ENCODE assay signal across 8 cellular contexts in the genomic region with DNA sequence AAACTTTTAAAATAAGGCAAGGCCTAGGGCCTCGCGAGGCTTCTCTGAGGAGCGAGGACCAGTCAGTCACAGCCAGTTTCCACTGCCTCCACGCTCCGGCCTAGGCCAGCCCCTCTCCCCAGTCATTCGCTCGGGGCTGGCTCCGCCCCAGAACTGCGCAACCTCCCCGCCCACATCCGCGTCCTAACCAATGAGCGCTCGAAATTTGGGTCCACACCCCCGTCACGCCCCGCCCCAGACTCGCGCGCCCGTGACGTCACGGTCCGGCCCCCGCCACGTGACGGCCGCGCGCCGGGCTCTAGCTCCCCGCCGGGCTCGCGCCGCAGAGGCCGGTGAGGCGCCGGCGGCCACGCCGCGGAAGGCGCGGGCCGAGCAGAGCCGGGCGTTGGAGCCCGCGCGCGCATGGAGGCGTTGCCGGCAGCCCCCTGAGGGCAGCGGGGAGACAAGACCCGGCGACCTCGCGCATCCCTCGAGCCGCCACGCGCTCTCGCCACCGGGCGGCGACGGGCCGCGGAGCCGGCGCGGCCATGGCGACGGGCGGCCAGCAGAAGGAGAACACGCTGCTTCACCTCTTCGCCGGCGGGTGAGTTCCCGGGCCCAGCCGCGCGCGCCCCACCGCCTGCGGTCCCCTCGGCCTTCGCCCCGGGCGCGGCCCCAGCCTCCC. TPM values are rescaled to one million over a fixed set of nuclear protein-coding genes. Genes with fewer than 3 reads are reported as not detected.
DNase-seq lines count a peak whose midpoint lies in the region; ATAC-seq and TF ChIP-seq lines count a peak whose summit lies in the region.

A gene with protein sequence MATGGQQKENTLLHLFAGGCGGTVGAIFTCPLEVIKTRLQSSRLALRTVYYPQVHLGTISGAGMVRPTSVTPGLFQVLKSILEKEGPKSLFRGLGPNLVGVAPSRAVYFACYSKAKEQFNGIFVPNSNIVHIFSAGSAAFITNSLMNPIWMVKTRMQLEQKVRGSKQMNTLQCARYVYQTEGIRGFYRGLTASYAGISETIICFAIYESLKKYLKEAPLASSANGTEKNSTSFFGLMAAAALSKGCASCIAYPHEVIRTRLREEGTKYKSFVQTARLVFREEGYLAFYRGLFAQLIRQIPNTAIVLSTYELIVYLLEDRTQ (plus strand): TSS at position 301 of the 664 bp plus-strand sequence. CDS start 227 bp downstream, at position 528.

- no peaks in the 10 kb centered on the region for H3K9me3 ChIP-seq in right lobe of liver

- TF ChIP-seq CTCF in dorsolateral prefrontal cortex (IDR thresholded peaks at IDR 0.05 in 54 of 56, conservative IDR thresholded peaks at IDR 0.05 in 2 of 56; ENCODE audit: low read depth in 1 of 56, partially characterized antibody in 56 of 56) (peak in 5 of 56 donors; percentile 2 to 15 (median 12)), right lobe of liver (IDR thresholded peaks at IDR 0.05) (peak in 1 of 4 donors; percentile 4)

- no peaks in the 10 kb centered on the region for H3K36me3 ChIP-seq in right lobe of liver

- 0% methylated on average over 12 of the region's 92 CpGs for WGBS in right lobe of liver (ENCODE audit: insufficient coverage, low coverage, low lambda C conversion rate, missing lambda C conversion rate)

- H3K27ac ChIP-seq in dorsolateral prefrontal cortex: peak within 1 kb of the TSS; percentile 59 to 99 (median 93)
- H3K27ac ChIP-seq in right lobe of liver: peak within 1 kb of the TSS; percentile 82 to 90 (median 89)

- peak; percentile 94 for ATAC-seq in GM19397 (IDR thresholded peaks at IDR 0.05; ENCODE audit: unreplicated experiment)
- peak; percentile 87 for ATAC-seq in HG03565 (IDR thresholded peaks at IDR 0.05; ENCODE audit: unreplicated experiment)
- peak; percentile 88 to 95 (median 90) for ATAC-seq in right lobe of liver

- H3K27me3 ChIP-seq in dorsolateral prefrontal cortex (no peaks in the 10 kb centered on the region), right lobe of liver (no peaks in the 10 kb centered on the region)

- intact Hi-C loops in dorsolateral prefrontal cortex (cut with DNase I) (loop anchor here in 1 of 2 donors (2.0 kb wide), 1 partner anchor 52 kb away; no protein-coding TSS in a partner anchor), right lobe of liver (cut with DNase I) (no loop called here)

- H3K4me3 ChIP-seq in dorsolateral prefrontal cortex (peak within 1 kb of the TSS; percentile 62 to 96 (median 86)), right lobe of liver (peak within 1 kb of the TSS; percentile 84 to 91 (median 86))

- peak; percentile 100 for TF ChIP-seq POLR2A in right lobe of liver (IDR thresholded peaks at IDR 0.05)

- H3K4me1 ChIP-seq in right lobe of liver: peaks cover 0 to 48% (median 17%) of the 10 kb centered on the region in 4 donors

- DNase-seq in CD1c-positive myeloid dendritic cell (ENCODE audit: extremely low spot score) (peak; percentile 99), NCI-H748 treated with DMSO at 0.1 percent for 48 hours (lab: John Stamatoyannopoulos, UW) (peak; percentile 84), dorsolateral prefrontal cortex (peak; percentile 75 to 99 (median 98)), right lobe of liver (peak; percentile 98 to 99 (median 98))
- peak; percentile 99 for DNase-seq in activated CD4-positive, alpha-beta T cell treated with anti-CD3 and anti-CD28 coated beads, Interleukin-2, amount 50 U/mL, for 48 hours
- peak; percentile 98 for DNase-seq in stimulated activated CD4-positive, alpha-beta T cell treated with anti-CD3 and anti-CD28 coated beads, Interleukin-4, amount 100 ng/mL, for 24 hours

RNA-seq across cellular contexts. Expression of the gene that starts here (rescaled TPM):
- total RNA-seq in dorsolateral prefrontal cortex (10 to 100 TPM in 59 of 120 experiments, 1 to 10 TPM in 61; 5.8 to 21.0 (median 10.0) TPM), right lobe of liver (10 to 100 TPM in 3 of 6 experiments, 1 to 10 TPM in 3; 3.5 to 26.5 (median 8.2) TPM)

Comparison
In these comparisons a context has a peak if more than half of its experiments do, and no peak if none do; other contexts are left out.
1. Peak in every context shown above with its lines: DNase-seq, ATAC-seq, H3K4me3 ChIP-seq and H3K27ac ChIP-seq.